ENCODE assay signal across 14 cellular contexts in the genomic region with DNA sequence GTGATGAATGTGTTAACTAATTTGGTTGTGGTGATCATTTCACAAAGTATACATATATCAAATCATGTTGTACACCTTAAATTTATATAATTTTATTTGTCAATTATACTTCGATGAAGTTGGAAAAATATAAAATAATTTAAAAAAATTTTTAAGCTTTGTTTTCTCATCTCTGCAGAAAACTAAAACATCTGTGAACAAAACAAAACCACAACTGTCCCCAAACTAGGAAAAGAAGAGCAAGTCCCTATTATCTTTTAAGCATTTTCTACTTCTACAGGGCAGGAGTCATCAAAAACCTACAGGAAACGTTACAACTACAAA. TPM values are rescaled to one million over a fixed set of nuclear protein-coding genes. Genes with fewer than 3 reads are reported as not detected.
DNase-seq lines count a peak whose midpoint lies in the region; ATAC-seq and TF ChIP-seq lines count a peak whose summit lies in the region.
"Had no signal": no experiment of that assay in that cellular context is flagged by ENCODE, and none has a peak within 500 bp of the region (broad histone marks: within the 10 kb centered on the region; RNA-seq: fewer than 3 reads in every experiment).

No MANE protein-coding gene starts in this region.

- RAD21 ChIA-PET in HCT116 (lab: Charles Lee; ENCODE audit: low non-redundant PET in 1 of 2, low total read pairs in 2 of 2, uncharacterized antibody in 2 of 2, unreplicated experiment in 2 of 2): no interaction called here

- H3K9me2 ChIP-seq in HCT116 (ENCODE audit: insufficient read depth): no peaks in the 10 kb centered on the region

- H3K4me3 ChIP-seq in BLaER1 treated with 17β-estradiol and CSF1 and Interleukin-3, amounts not matched to agents 10 nM and 100 nM: no peak overlapping the region
- H3K4me3 ChIP-seq in HCT116 (replicated peaks in 1 of 2; ENCODE audit: low read depth in 1 of 2, low read length in 2 of 2): peak overlapping the region in 1 of 2 experiments; percentile 38; a peak in 1 of 4 replicates
- no peak overlapping the region for H3K4me3 ChIP-seq in mesenchymal stem cell (ENCODE audit: insufficient read depth in 1 of 2, low read depth in 1 of 2, low read length in 2 of 2)
- H3K4me3 ChIP-seq: mucosa of descending colon had no signal

- ATAC-seq in HCT116 (no peak), GM19351 (IDR thresholded peaks at IDR 0.05; ENCODE audit: unreplicated experiment) (no peak), HG02763 (IDR thresholded peaks at IDR 0.05; ENCODE audit: unreplicated experiment) (no peak)
- ATAC-seq in activated CD8-positive, alpha-beta T cell treated with anti-CD3 and anti-CD28 coated beads, Interleukin-2, amount 10 ng/mL, durations not matched to agents 7 days and 5 days: no peak
- ATAC-seq: mucosa of descending colon had no signal

- H2AFZ ChIP-seq in HCT116 (ENCODE audit: low read depth, low read length, poor library complexity, severe bottlenecking): no peak overlapping the region
- H2AFZ ChIP-seq in mesenchymal stem cell (ENCODE audit: low read depth, low read length): no peak overlapping the region

- H4K8ac ChIP-seq in mesenchymal stem cell (ENCODE audit: low read length): no peak overlapping the region

- no peak overlapping the region; a peak in 1 of 22 replicates for H3K27ac ChIP-seq in BLaER1 treated with 17β-estradiol and CSF1 and Interleukin-3, amounts not matched to agents 10 nM and 100 nM
- H3K27ac ChIP-seq in HCT116 (ENCODE audit: low read depth, low read length) (peak overlapping the region; percentile 10; the same call in 1 of the 2 replicates), mesenchymal stem cell (ENCODE audit: low read length, poor library complexity, severe bottlenecking) (no peak overlapping the region)
- H3K27ac ChIP-seq: epithelial cell of prostate had no signal

- H3K36me3 ChIP-seq in BLaER1 treated with 17β-estradiol and CSF1 and Interleukin-3, amounts not matched to agents 10 nM and 100 nM: peaks cover 0 to 8% (median 0%) of the 10 kb centered on the region in 11 experiments; a peak in 3 of 22 replicates
- H3K36me3 ChIP-seq in HCT116 (ENCODE audit: control insufficient read depth in 1 of 2, insufficient read depth in 2 of 2, low read length in 2 of 2) (no peaks in the 10 kb centered on the region), mesenchymal stem cell (ENCODE audit: control insufficient read depth in 1 of 2, insufficient read depth in 2 of 2, low read depth in 1 of 2, low read length in 2 of 2) (no peaks in the 10 kb centered on the region)

- peak overlapping the region; percentile 66 for H3K27ac Mint-ChIP-seq in activated CD8-positive, alpha-beta T cell treated with anti-CD3 and anti-CD28 coated beads, Interleukin-2, amount 10 ng/mL, durations not matched to agents 7 days and 5 days

- no peak overlapping the region for H3K4ac ChIP-seq in mesenchymal stem cell (ENCODE audit: low read depth in 1 of 2, low read length in 2 of 2)

- no peak overlapping the region for H3K18ac ChIP-seq in mesenchymal stem cell (ENCODE audit: low read depth in 1 of 2, low read length in 2 of 2)

- H4K20me1 ChIP-seq in BLaER1 treated with 17β-estradiol and CSF1 and Interleukin-3, amounts not matched to agents 10 nM and 100 nM: peaks cover 24 to 91% (median 53%) of the 10 kb centered on the region in 11 experiments; a peak in 21 of 22 replicates
- H4K20me1 ChIP-seq in HCT116 (ENCODE audit: insufficient read depth): no peaks in the 10 kb centered on the region; the same call in 1 of the 2 replicates

- H3K79me2 ChIP-seq in HCT116 (ENCODE audit: insufficient read depth, low read length): peaks cover 62% of the 10 kb centered on the region

- peaks cover 32% of the 10 kb centered on the region for H3K4me1 Mint-ChIP-seq in activated CD8-positive, alpha-beta T cell treated with anti-CD3 and anti-CD28 coated beads, Interleukin-2, amount 10 ng/mL, durations not matched to agents 7 days and 5 days (ENCODE audit: low read depth)

- peak overlapping the region; percentile 24 to 69 (median 55); a peak in 21 of 22 replicates for H3K4me2 ChIP-seq in BLaER1 treated with 17β-estradiol and CSF1 and Interleukin-3, amounts not matched to agents 10 nM and 100 nM
- H3K4me2 ChIP-seq in HCT116 (ENCODE audit: low read length) (peak overlapping the region; percentile 81), mesenchymal stem cell (ENCODE audit: low read length, poor library complexity, severe bottlenecking) (no peak overlapping the region)

- H3K27me3 Mint-ChIP-seq in activated CD8-positive, alpha-beta T cell treated with anti-CD3 and anti-CD28 coated beads, Interleukin-2, amount 10 ng/mL, durations not matched to agents 7 days and 5 days (ENCODE audit: low read depth): no peaks in the 10 kb centered on the region

- no peak overlapping the region for H3K23ac ChIP-seq in mesenchymal stem cell (ENCODE audit: low read length in 2 of 2)

- no peaks in the 10 kb centered on the region for H3K27me3 ChIP-seq in BLaER1 treated with 17β-estradiol and CSF1 and Interleukin-3, amounts not matched to agents 10 nM and 100 nM
- H3K27me3 ChIP-seq in HCT116 (ENCODE audit: insufficient read depth, low read length) (no peaks in the 10 kb centered on the region), mesenchymal stem cell (ENCODE audit: control insufficient read depth in 1 of 2, insufficient read depth in 1 of 2, low read length in 2 of 2) (no peaks in the 10 kb centered on the region)

- BruUV-seq in HCT116 (replicated peaks; lab: Mats Ljungman, UMichigan): no TSS peak

- peak overlapping the region in 2 of 11 experiments; percentile 19 to 57; a peak in 2 of 22 replicates for H3K9ac ChIP-seq in BLaER1 treated with 17β-estradiol and CSF1 and Interleukin-3, amounts not matched to agents 10 nM and 100 nM
- H3K9ac ChIP-seq in HCT116 (ENCODE audit: low read length): peak overlapping the region; percentile 29
- H3K9ac ChIP-seq in mesenchymal stem cell (ENCODE audit: low read length): peak overlapping the region; percentile 35

- no peak overlapping the region for H3K4me3 Mint-ChIP-seq in activated CD8-positive, alpha-beta T cell treated with anti-CD3 and anti-CD28 coated beads, Interleukin-2, amount 10 ng/mL, durations not matched to agents 7 days and 5 days

- 24% methylated on average over 1 of the region's 2 CpGs for WGBS in mesenchymal stem cell

- no peak for TF ChIP-seq POLR2A in HCT116 (IDR thresholded peaks at IDR 0.05; ENCODE audit: borderline replicate concordance, extremely low read depth, insufficient read depth, insufficient read length)

- CTCF ChIA-PET in HCT116 (lab: Charles Lee): no interaction called here
- CTCF ChIA-PET in activated CD8-positive, alpha-beta T cell treated with anti-CD3 and anti-CD28 coated beads, Interleukin-2, amount 10 ng/mL, durations not matched to agents 7 days and 5 days (lab: Charles Lee): interaction anchor here (0.7 to 2.7 kb wide), 7 partner anchors 22 to 73 kb away, joined by 3 to 18 read pairs (median 3); a partner anchor contains a TSS

- H3K4me1 ChIP-seq in BLaER1 treated with 17β-estradiol and CSF1 and Interleukin-3, amounts not matched to agents 10 nM and 100 nM: peaks cover 17 to 48% (median 24%) of the 10 kb centered on the region in 10 experiments
- H3K4me1 ChIP-seq in HCT116 (ENCODE audit: control insufficient read depth in 1 of 2, insufficient read depth in 2 of 2, low read length in 2 of 2) (peaks cover 23 to 35% of the 10 kb centered on the region in 2 experiments), mesenchymal stem cell (ENCODE audit: control insufficient read depth, insufficient read depth, low read depth, low read length) (peaks cover 19% of the 10 kb centered on the region)

- no peaks in the 10 kb centered on the region for H3K9me3 Mint-ChIP-seq in activated CD8-positive, alpha-beta T cell treated with anti-CD3 and anti-CD28 coated beads, Interleukin-2, amount 10 ng/mL, durations not matched to agents 7 days and 5 days (ENCODE audit: insufficient read depth)
- H3K9me3 Mint-ChIP-seq: activated CD4-positive, alpha-beta T cell treated with anti-CD3 and anti-CD28 coated beads, Interleukin-2, amount 10 ng/mL, durations not matched to agents 24 days and 14 days had no signal

- no peak overlapping the region for H3K14ac ChIP-seq in mesenchymal stem cell (ENCODE audit: low read length in 2 of 2)

- H2BK120ac ChIP-seq in mesenchymal stem cell (ENCODE audit: low read depth, low read length): no peak overlapping the region

- H3K9me3 ChIP-seq in BLaER1 treated with 17β-estradiol and CSF1 and Interleukin-3, amounts not matched to agents 10 nM and 100 nM (replicated peaks in 1 of 11): no peaks in the 10 kb centered on the region
- no peaks in the 10 kb centered on the region for H3K9me3 ChIP-seq in HCT116 (ENCODE audit: control insufficient read depth in 1 of 2, insufficient read depth in 1 of 2, low read depth in 1 of 2, low read length in 2 of 2)
- H3K9me3 ChIP-seq in mesenchymal stem cell (ENCODE audit: control insufficient read depth, low read length): no peaks in the 10 kb centered on the region
- H3K9me3 ChIP-seq: mucosa of descending colon had no signal

- no peak overlapping the region for H2BK15ac ChIP-seq in mesenchymal stem cell (ENCODE audit: low read depth, poor library complexity, severe bottlenecking)

- POLR2A ChIA-PET in HCT116 (lab: Charles Lee): no interaction called here
- POLR2A ChIA-PET in activated CD8-positive, alpha-beta T cell treated with anti-CD3 and anti-CD28 coated beads, Interleukin-2, amount 10 ng/mL, durations not matched to agents 7 days and 5 days (lab: Charles Lee): interaction anchor here (0.6 to 2.9 kb wide), 3 partner anchors 15 to 23 kb away, joined by 4 to 16 read pairs (median 4); a partner anchor contains a TSS

- no peak overlapping the region for H2AK5ac ChIP-seq in mesenchymal stem cell (ENCODE audit: low read length, severe bottlenecking)

- no peaks in the 10 kb centered on the region for H3K36me3 Mint-ChIP-seq in activated CD8-positive, alpha-beta T cell treated with anti-CD3 and anti-CD28 coated beads, Interleukin-2, amount 10 ng/mL, durations not matched to agents 7 days and 5 days (ENCODE audit: low read depth)

- TF ChIP-seq CTCF in HCT116 (IDR thresholded peaks at IDR 0.05 in 2 of 3, conservative IDR thresholded peaks at IDR 0.05 in 1 of 3; ENCODE audit: borderline replicate concordance in 1 of 3, insufficient read depth in 1 of 3, low read depth in 2 of 3, low read length in 2 of 3): no peak

- DNase-seq in HCT116 (ENCODE audit: low read depth, low spot score) (no peak), mesenchymal stem cell (no peak), anterior cingulate cortex (lab: John Stamatoyannopoulos, UW) (no peak), RPMI8226 (no peak)
- DNase-seq in activated CD8-positive, alpha-beta T cell treated with anti-CD3 and anti-CD28 coated beads, Interleukin-2, amount 10 ng/mL, durations not matched to agents 7 days and 5 days: no peak
- DNase-seq: mucosa of descending colon, T-helper 9 cell had no signal

- intact Hi-C loops in HCT116 (cut with micrococcal nuclease): no loop called here

- H2BK12ac ChIP-seq in mesenchymal stem cell (ENCODE audit: low read length in 2 of 2): no peak overlapping the region

- peaks cover 46% of the 10 kb centered on the region for H3K79me1 ChIP-seq in mesenchymal stem cell (replicated peaks; ENCODE audit: low read length, poor library complexity, severe bottlenecking)

- TF ChIP-seq RAD21 in HCT116 (IDR thresholded peaks at IDR 0.05; ENCODE audit: low read depth): no peak

- H4K91ac ChIP-seq in mesenchymal stem cell (ENCODE audit: low read length): no peak overlapping the region

- no peak overlapping the region for H2BK5ac ChIP-seq in mesenchymal stem cell (ENCODE audit: low read depth, low read length, poor library complexity, severe bottlenecking)

RNA-seq across cellular contexts. Expression of a gene that starts 6.5 kb away (rescaled TPM):
- total RNA-seq in HCT116 (2021; ENCODE audit: unreplicated experiment): 35.8 TPM
- 13.5 and 22.0 TPM in 2 replicates for polyA plus RNA-seq in HCT116 (2012)
- total RNA-seq in activated CD8-positive, alpha-beta T cell treated with anti-CD3 and anti-CD28 coated beads, Interleukin-2, amount 10 ng/mL, durations not matched to agents 7 days and 5 days: 10 to 100 TPM; 10.4 to 12.3 TPM
- 17.9 TPM for polyA plus RNA-seq in mesenchymal stem cell (2013, experiment 1 of 2)
- polyA plus RNA-seq in mesenchymal stem cell (2013, experiment 2 of 2): 17.7 TPM

RNA-seq across cellular contexts. Expression of a gene that starts 6.6 kb away (rescaled TPM):
- total RNA-seq in HCT116 (2021; ENCODE audit: unreplicated experiment): 0.30 TPM
- polyA plus RNA-seq in HCT116 (2012): 0.35 and 0.44 TPM in 2 replicates
- total RNA-seq in activated CD8-positive, alpha-beta T cell treated with anti-CD3 and anti-CD28 coated beads, Interleukin-2, amount 10 ng/mL, durations not matched to agents 7 days and 5 days: not detected
- 0.14 TPM for polyA plus RNA-seq in mesenchymal stem cell (2013, experiment 1 of 2)
- 0.10 TPM for polyA plus RNA-seq in mesenchymal stem cell (2013, experiment 2 of 2)
- total RNA-seq: activated CD4-positive, alpha-beta T cell treated with anti-CD3 and anti-CD28 coated beads, Interleukin-2, amount 10 ng/mL, durations not matched to agents 24 days and 14 days had no signal

RNA-seq across cellular contexts. Expression of a gene that starts 21.7 kb away (rescaled TPM):
- total RNA-seq in HCT116 (2021; ENCODE audit: unreplicated experiment): 111 TPM
- polyA plus RNA-seq in HCT116 (2012): 65.5 and 68.4 TPM in 2 replicates
- total RNA-seq in activated CD8-positive, alpha-beta T cell treated with anti-CD3 and anti-CD28 coated beads, Interleukin-2, amount 10 ng/mL, durations not matched to agents 7 days and 5 days: 10 to 100 TPM; 49.3 to 52.7 TPM
- 107 TPM for polyA plus RNA-seq in mesenchymal stem cell (2013, experiment 1 of 2)
- polyA plus RNA-seq in mesenchymal stem cell (2013, experiment 2 of 2): 109 TPM

RNA-seq across cellular contexts. Expression of a gene that starts 48.4 kb away (rescaled TPM):
- 76.3 TPM for total RNA-seq in HCT116 (2021; ENCODE audit: unreplicated experiment)
- polyA plus RNA-seq in HCT116 (2012): 43.4 and 52.0 TPM in 2 replicates
- 10 to 100 TPM; 53.4 to 62.3 TPM for total RNA-seq in activated CD8-positive, alpha-beta T cell treated with anti-CD3 and anti-CD28 coated beads, Interleukin-2, amount 10 ng/mL, durations not matched to agents 7 days and 5 days
- polyA plus RNA-seq in mesenchymal stem cell (2013, experiment 1 of 2): 24.3 TPM
- polyA plus RNA-seq in mesenchymal stem cell (2013, experiment 2 of 2): 22.1 TPM

RNA-seq across cellular contexts. Expression of a gene that starts 52.5 kb away (rescaled TPM):
- not detected for total RNA-seq in HCT116 (2021; ENCODE audit: unreplicated experiment)
- not detected in 2 replicates for polyA plus RNA-seq in HCT116 (2012)
- under 1 TPM in 1 of 2 experiments, not detected in 1; 0.18 TPM for total RNA-seq in activated CD8-positive, alpha-beta T cell treated with anti-CD3 and anti-CD28 coated beads, Interleukin-2, amount 10 ng/mL, durations not matched to agents 7 days and 5 days
- polyA plus RNA-seq in mesenchymal stem cell (2013, experiment 1 of 2): not detected
- polyA plus RNA-seq in mesenchymal stem cell (2013, experiment 2 of 2): not detected
- total RNA-seq: activated CD4-positive, alpha-beta T cell treated with anti-CD3 and anti-CD28 coated beads, Interleukin-2, amount 10 ng/mL, durations not matched to agents 24 days and 14 days; astrocyte had no signal
- polyA plus RNA-seq: keratinocyte had no signal
